8 cellular contexts compared by ENCODE assay signal in the genomic region with DNA sequence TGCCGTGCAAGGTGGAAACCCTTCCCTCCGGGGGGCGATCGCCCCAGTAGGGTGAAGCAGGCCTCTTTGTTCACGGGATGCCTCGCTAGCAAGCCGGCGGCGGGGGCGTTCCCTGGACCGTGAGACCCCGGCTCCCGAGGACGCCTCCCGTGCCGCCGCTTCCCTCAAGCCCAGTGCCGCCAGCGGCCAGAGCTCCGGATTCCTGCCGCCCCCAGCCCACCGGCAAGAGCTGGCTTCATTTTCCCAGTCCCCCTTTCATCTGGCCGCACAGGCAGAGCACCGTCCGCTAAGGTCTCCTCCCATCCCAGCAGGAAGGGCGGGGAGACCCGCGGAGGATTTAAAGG. TPM values are rescaled to one million over a fixed set of nuclear protein-coding genes. Genes with fewer than 3 reads are reported as not detected.
DNase-seq lines count a peak whose midpoint lies in the region; ATAC-seq and TF ChIP-seq lines count a peak whose summit lies in the region.

No MANE protein-coding gene starts in this region.

- H3K9me3 ChIP-seq in gastroesophageal sphincter: no peaks in the 10 kb centered on the region
- no peaks in the 10 kb centered on the region for H3K9me3 ChIP-seq in sigmoid colon

- H3K4me1 Mint-ChIP-seq in activated T-helper 2 cell treated with anti-CD3 and anti-CD28 coated beads, Interferon-gamma antibody, Interleukin-2, Interleukin-4, amounts not matched to agents 10 μg/mL and 5 μg/mL and 100 μg/mL, durations not matched to agents 14 hours and 24 hours and 36 hours (ENCODE audit: low read depth): peaks cover 65% of the 10 kb centered on the region

- TF ChIP-seq CTCF in BJ (IDR thresholded peaks at IDR 0.05; ENCODE audit: insufficient read depth, low read depth, low read length): no peak
- peak in 2 of 4 experiments; percentile 20 to 45 for TF ChIP-seq CTCF in gastroesophageal sphincter (IDR thresholded peaks at IDR 0.05)
- peak in 2 of 4 experiments; percentile 7 to 17 for TF ChIP-seq CTCF in sigmoid colon (IDR thresholded peaks at IDR 0.05)

- H3K4me3 Mint-ChIP-seq in activated T-helper 2 cell treated with anti-CD3 and anti-CD28 coated beads, Interferon-gamma antibody, Interleukin-2, Interleukin-4, amounts not matched to agents 10 μg/mL and 5 μg/mL and 100 μg/mL, durations not matched to agents 14 hours and 24 hours and 36 hours (ENCODE audit: low read depth): peak overlapping the region; percentile 77

- DNase-seq in BJ (ENCODE audit: low read depth) (no peak), NAMALWA (ENCODE audit: low spot score) (peak; percentile 86), sigmoid colon (peak; percentile 79)
- DNase-seq in activated T-helper 2 cell treated with anti-CD3 and anti-CD28 coated beads, Interferon-gamma antibody, Interleukin-2, Interleukin-4, amounts not matched to agents 10 μg/mL and 5 μg/mL and 100 μg/mL, durations not matched to agents 14 hours and 24 hours and 36 hours (ENCODE audit: low spot score): no peak

- TF ChIP-seq EP300 in gastroesophageal sphincter (IDR thresholded peaks at IDR 0.05) (no peak), sigmoid colon (IDR thresholded peaks at IDR 0.05) (no peak)

- ATAC-seq in GM19397 (IDR thresholded peaks at IDR 0.05; ENCODE audit: unreplicated experiment): peak; percentile 26
- ATAC-seq in gastroesophageal sphincter: peak; percentile 20
- ATAC-seq in HG03175 (IDR thresholded peaks at IDR 0.05; ENCODE audit: unreplicated experiment): no peak
- ATAC-seq in GM18870 (IDR thresholded peaks at IDR 0.05; ENCODE audit: unreplicated experiment): no peak

- POLR2A ChIA-PET in BJ (lab: Charles Lee): interaction anchor here (0.6 to 1.3 kb wide), 5 partner anchors 8 to 72 kb away, joined by 3 to 12 read pairs (median 5); no protein-coding TSS in a partner anchor

- CTCF ChIA-PET in BJ (lab: Yijun Ruan, JAX): interaction anchor here (0.6 to 2.4 kb wide), 13 partner anchors 9 to 458 kb away, joined by 3 to 9 read pairs (median 4); no protein-coding TSS in a partner anchor

- no peaks in the 10 kb centered on the region for H3K36me3 Mint-ChIP-seq in activated T-helper 2 cell treated with anti-CD3 and anti-CD28 coated beads, Interferon-gamma antibody, Interleukin-2, Interleukin-4, amounts not matched to agents 10 μg/mL and 5 μg/mL and 100 μg/mL, durations not matched to agents 14 hours and 24 hours and 36 hours (ENCODE audit: low read depth)

- H3K27me3 Mint-ChIP-seq in activated T-helper 2 cell treated with anti-CD3 and anti-CD28 coated beads, Interferon-gamma antibody, Interleukin-2, Interleukin-4, amounts not matched to agents 10 μg/mL and 5 μg/mL and 100 μg/mL, durations not matched to agents 14 hours and 24 hours and 36 hours (ENCODE audit: low read depth): peaks cover 27% of the 10 kb centered on the region

- H3K4me1 ChIP-seq in gastroesophageal sphincter (peaks cover 0 to 46% (median 11%) of the 10 kb centered on the region in 3 donors), sigmoid colon (peaks cover 0 to 27% (median 19%) of the 10 kb centered on the region in 4 donors)

- TF ChIP-seq POLR2A in gastroesophageal sphincter (IDR thresholded peaks at IDR 0.05): no peak
- TF ChIP-seq POLR2A in sigmoid colon (IDR thresholded peaks at IDR 0.05): no peak

- H3K36me3 ChIP-seq in BJ (ENCODE audit: control insufficient read depth, insufficient read depth, low read length) (no peaks in the 10 kb centered on the region), gastroesophageal sphincter (no peaks in the 10 kb centered on the region), sigmoid colon (no peaks in the 10 kb centered on the region)

- H3K27me3 ChIP-seq in BJ (ENCODE audit: control insufficient read depth, insufficient read depth, low read length) (no peaks in the 10 kb centered on the region), gastroesophageal sphincter (no peaks in the 10 kb centered on the region), sigmoid colon (no peaks in the 10 kb centered on the region)

- H3K9me3 Mint-ChIP-seq in activated T-helper 2 cell treated with anti-CD3 and anti-CD28 coated beads, Interferon-gamma antibody, Interleukin-2, Interleukin-4, amounts not matched to agents 10 μg/mL and 5 μg/mL and 100 μg/mL, durations not matched to agents 14 hours and 24 hours and 36 hours: no peaks in the 10 kb centered on the region

- WGBS in gastroesophageal sphincter (ENCODE audit: low coverage in 1 of 2), 2 donors: no CpG with 5 or more reads among the region's 28 CpGs
- 0 to 1% methylated on average over 28 of the region's 28 CpGs for WGBS in sigmoid colon, 2 donors

- peak overlapping the region; percentile 65 to 88 (median 82) for H3K27ac ChIP-seq in gastroesophageal sphincter
- peak overlapping the region; percentile 88 to 92 (median 90) for H3K27ac ChIP-seq in sigmoid colon

- peak overlapping the region; percentile 58 for H3K27ac Mint-ChIP-seq in activated T-helper 2 cell treated with anti-CD3 and anti-CD28 coated beads, Interferon-gamma antibody, Interleukin-2, Interleukin-4, amounts not matched to agents 10 μg/mL and 5 μg/mL and 100 μg/mL, durations not matched to agents 14 hours and 24 hours and 36 hours

- intact Hi-C loops in activated T-helper 2 cell treated with anti-CD3 and anti-CD28 coated beads, Interferon-gamma antibody, Interleukin-2, Interleukin-4, amounts not matched to agents 10 μg/mL and 5 μg/mL and 100 μg/mL, durations not matched to agents 14 hours and 24 hours and 36 hours (cut with micrococcal nuclease): loop anchor here (1.0 to 5.0 kb wide), 3 partner anchors 14 to 602 kb away; partner anchors contain the start of gene ACBD6
- intact Hi-C loops in sigmoid colon (cut with DNase I): loop anchor here (2.0 to 5.0 kb wide), 2 partner anchors 14 to 38 kb away; no protein-coding TSS in a partner anchor

- H3K4me3 ChIP-seq in BJ (ENCODE audit: low read depth, low read length) (peak overlapping the region; percentile 78), gastroesophageal sphincter (peak overlapping the region; percentile 66 to 74), sigmoid colon (peak overlapping the region; percentile 51 to 80 (median 70))

RNA-seq across cellular contexts. Expression of gene IER5, which starts 16.3 kb away (rescaled TPM):
- polyA plus RNA-seq in BJ (2011; rRNA removed) (16.0 and 16.9 TPM in 2 replicates), sigmoid colon (10 to 100 TPM in 2 of 3 donors, 1 to 10 TPM in 1; 9.6 to 11.7 (median 10.9) TPM)
- polyA minus RNA-seq in BJ (2011; rRNA and poly(A)+ RNA removed): 16.3 and 22.8 TPM in 2 replicates
- total RNA-seq in activated T-helper 2 cell treated with anti-CD3 and anti-CD28 coated beads, Interferon-gamma antibody, Interleukin-2, Interleukin-4, amounts not matched to agents 10 μg/mL and 5 μg/mL and 100 μg/mL, durations not matched to agents 14 hours and 24 hours and 36 hours: 44.3 and 44.6 TPM in 2 replicates
- total RNA-seq in gastroesophageal sphincter (10 to 100 TPM; 10.7 to 16.7 (median 14.9) TPM), sigmoid colon (10 to 100 TPM in 1 of 4 donors, 1 to 10 TPM in 3; 7.7 to 11.5 (median 8.5) TPM)

Comparison
In these comparisons a context has a peak if more than half of its experiments do, and no peak if none do; other contexts are left out.
1. DNase-seq: peak in NAMALWA (single experiment) and sigmoid colon (single experiment); none in BJ (single experiment) and activated T-helper 2 cell treated with anti-CD3 and anti-CD28 coated beads, Interferon-gamma antibody, Interleukin-2, Interleukin-4, amounts not matched to agents 10 μg/mL and 5 μg/mL and 100 μg/mL, durations not matched to agents 14 hours and 24 hours and 36 hours (single experiment).
2. ATAC-seq: peak in GM19397 (single experiment) and gastroesophageal sphincter (single experiment); none in HG03175 (single experiment) and GM18870 (single experiment).
3. Peak in every context shown above with its lines, with median percentiles within 50 percentile points of each other: H3K4me3 ChIP-seq.